In genomic region chr17:35708149-35708548, GRCh38 we compare ENCODE assay signal across 23 cellular contexts. TPM values are rescaled to one million over a fixed set of nuclear protein-coding genes. Genes with fewer than 3 reads are reported as not detected.
A peak's percentile ranks its signal among the peaks of the same experiment; 100 is the strongest.
DNase-seq lines count a peak whose midpoint lies in the region; ATAC-seq and TF ChIP-seq lines count a peak whose summit lies in the region.
"Had no signal": no experiment of that assay in that cellular context is flagged by ENCODE, and none has a peak within 500 bp of the region (broad histone marks: within the 10 kb centered on the region; RNA-seq: fewer than 3 reads in every experiment).

No MANE protein-coding gene starts in this region.

- no peak overlapping the region for H3K4me3 Mint-ChIP-seq in activated naive CD4-positive, alpha-beta T cell treated with anti-CD3 and anti-CD28 coated beads for 36 hours
- H3K4me3 Mint-ChIP-seq: CD8-positive, alpha-beta T cell; H9 had no signal

- POLR2A ChIA-PET in HEK293 (lab: Yijun Ruan, JAX) = no interaction called here

- H4K20me1 ChIP-seq in SU-DHL-6 (ENCODE audit: low read depth, low read length) = no peaks in the 10 kb centered on the region
- H4K20me1 ChIP-seq in osteoblast (ENCODE audit: insufficient read depth, low read length) = peaks cover 10% of the 10 kb centered on the region

- H3K27ac Mint-ChIP-seq in activated naive CD4-positive, alpha-beta T cell treated with anti-CD3 and anti-CD28 coated beads for 36 hours = no peak overlapping the region
- H3K27ac Mint-ChIP-seq: CD8-positive, alpha-beta T cell; H9 had no signal

- H3K9me3 Mint-ChIP-seq in activated naive CD4-positive, alpha-beta T cell treated with anti-CD3 and anti-CD28 coated beads for 36 hours = no peaks in the 10 kb centered on the region
- H3K9me3 Mint-ChIP-seq: CD8-positive, alpha-beta T cell; H9 had no signal

- intact Hi-C loops in activated naive CD4-positive, alpha-beta T cell treated with anti-CD3 and anti-CD28 coated beads for 36 hours (cut with micrococcal nuclease) = no loop called here
- intact Hi-C loops in stomach (cut with DNase I; ENCODE audit: low total_unique reads) = no loop called here

- no peaks in the 10 kb centered on the region; the same call in 1 of the 2 replicates for H3F3A ChIP-seq in SU-DHL-6 (ENCODE audit: insufficient read depth)

- H3K4me3 ChIP-seq in HEK293 (ENCODE audit: low read depth, low read length) (no peak overlapping the region), SU-DHL-6 (ENCODE audit: insufficient read depth, low read length, poor library complexity, severe bottlenecking) (no peak overlapping the region), osteoblast (ENCODE audit: insufficient read depth, low read length) (no peak overlapping the region), stomach (no peak overlapping the region)
- H3K4me3 ChIP-seq: adrenal gland, heart left ventricle, skin epidermis, upper lobe of right lung had no signal

- H3K4me2 ChIP-seq in SU-DHL-6 (ENCODE audit: low read depth, low read length, poor library complexity, severe bottlenecking) = peak overlapping the region; percentile 55
- H3K4me2 ChIP-seq in osteoblast (ENCODE audit: insufficient read depth, low read length) = no peak overlapping the region

- H3K4me1 Mint-ChIP-seq in activated naive CD4-positive, alpha-beta T cell treated with anti-CD3 and anti-CD28 coated beads for 36 hours (ENCODE audit: low read depth) = peaks cover 52% of the 10 kb centered on the region
- H3K4me1 Mint-ChIP-seq: H9 had no signal

- H3K27me3 Mint-ChIP-seq in activated naive CD4-positive, alpha-beta T cell treated with anti-CD3 and anti-CD28 coated beads for 36 hours (ENCODE audit: low read depth) = no peaks in the 10 kb centered on the region

- WGBS in stomach, 5 donors = 62 to 69% (median 65%) methylated on average over 3 of the region's 3 CpGs

- H2AFZ ChIP-seq in SU-DHL-6 (ENCODE audit: low read depth, low read length, severe bottlenecking) = no peak overlapping the region
- no peak overlapping the region for H2AFZ ChIP-seq in osteoblast (ENCODE audit: low read length)

- H3K79me2 ChIP-seq in SU-DHL-6 (ENCODE audit: insufficient read depth, low read length) (no peaks in the 10 kb centered on the region), osteoblast (ENCODE audit: insufficient read depth, low read length) (peaks cover 2% of the 10 kb centered on the region)

- H3K4me1 ChIP-seq in HEK293 (ENCODE audit: control insufficient read depth, insufficient read depth, low read length) (peaks cover 2% of the 10 kb centered on the region; the same call in 1 of the 2 replicates), osteoblast (ENCODE audit: insufficient read depth, low read length) (peaks cover 6% of the 10 kb centered on the region), stomach (peaks cover 11 to 42% (median 29%) of the 10 kb centered on the region in 4 donors)

- peaks cover 16% of the 10 kb centered on the region for H3K36me3 Mint-ChIP-seq in activated naive CD4-positive, alpha-beta T cell treated with anti-CD3 and anti-CD28 coated beads for 36 hours (ENCODE audit: low read depth)

- no peak for TF ChIP-seq POLR2A in stomach (IDR thresholded peaks at IDR 0.05)

- no peak for TF ChIP-seq CTCF in HEK293 (tag by site-specific recombination; IDR thresholded peaks at IDR 0.05)
- TF ChIP-seq CTCF in SU-DHL-6 (IDR thresholded peaks at IDR 0.05; ENCODE audit: insufficient read depth, low read length, poor library complexity, severe bottlenecking) = no peak
- no peak for TF ChIP-seq CTCF in osteoblast (IDR thresholded peaks at IDR 0.05; ENCODE audit: extremely low read depth, low read depth, low read length)
- no peak for TF ChIP-seq CTCF in stomach (IDR thresholded peaks at IDR 0.05)

- H3K27ac ChIP-seq in HEK293 (ENCODE audit: extremely low read depth, low read depth, low read length) (no peak overlapping the region), SU-DHL-6 (ENCODE audit: low read depth, low read length) (peak overlapping the region; percentile 65), osteoblast (ENCODE audit: low read depth, low read length) (peak overlapping the region; percentile 22), stomach (no peak overlapping the region)
- H3K27ac ChIP-seq: adrenal gland, skin epidermis, upper lobe of right lung had no signal

- TF ChIP-seq EP300 in stomach (IDR thresholded peaks at IDR 0.05) = no peak

- no peaks in the 10 kb centered on the region for H3K9me3 ChIP-seq in HEK293 (ENCODE audit: control insufficient read depth, insufficient read depth, low read depth, low read length)
- no peaks in the 10 kb centered on the region for H3K9me3 ChIP-seq in SU-DHL-6 (ENCODE audit: insufficient read depth, low read length)
- H3K9me3 ChIP-seq in osteoblast (ENCODE audit: low read depth, low read length) = no peaks in the 10 kb centered on the region
- H3K9me3 ChIP-seq in stomach = no peaks in the 10 kb centered on the region
- H3K9me3 ChIP-seq: adrenal gland, heart left ventricle, upper lobe of right lung had no signal

- CTCF ChIA-PET in activated naive CD4-positive, alpha-beta T cell treated with anti-CD3 and anti-CD28 coated beads for 36 hours (lab: Charles Lee) = interaction anchor here (0.7 to 0.9 kb wide), 2 partner anchors 39 to 127 kb away, joined by 3 to 7 read pairs; no protein-coding TSS in a partner anchor
- CTCF ChIA-PET in HEK293 (lab: Yijun Ruan, JAX) = interaction anchor here (1.0 to 1.6 kb wide), 4 partner anchors 20 to 56 kb away, joined by 3 to 9 read pairs (median 5); no protein-coding TSS in a partner anchor

- peaks cover 28 to 35% of the 10 kb centered on the region in 2 experiments for H3K36me3 ChIP-seq in HEK293 (ENCODE audit: control insufficient read depth in 2 of 2, insufficient read depth in 1 of 2, low read length in 2 of 2)
- H3K36me3 ChIP-seq in SU-DHL-6 (ENCODE audit: low read length) = 0 out of 2 replicates have a peak, but pooled peaks cover 3% of the 10 kb centered on the region
- peaks cover 21% of the 10 kb centered on the region for H3K36me3 ChIP-seq in osteoblast (ENCODE audit: insufficient read depth, low read length)
- peaks cover 14 to 52% (median 47%) of the 10 kb centered on the region in 4 donors for H3K36me3 ChIP-seq in stomach

- peak; percentile 24 for DNase-seq in activated naive CD4-positive, alpha-beta T cell treated with anti-CD3 and anti-CD28 coated beads for 36 hours
- no peak for DNase-seq in activated naive CD4-positive, alpha-beta T cell treated with Interleukin-2 at 50 U/mL for 16 hours
- DNase-seq in osteoblast (ENCODE audit: insufficient read length, low spot score, missing footprints) = no peak
- DNase-seq in NCI-H524 (lab: John Stamatoyannopoulos, UW) = no peak
- DNase-seq in stomach = no peak
- DNase-seq: activated CD4-positive, alpha-beta T cell treated with anti-CD3 and anti-CD28 coated beads, Interleukin-2, amount 50 U/mL, for 1 hour; adrenal gland; CD8-positive, alpha-beta T cell; H9; heart left ventricle; KG1; NCI-H1092; NCI-H2081 treated with DMSO at 0.1 percent for 48 hours; NCI-H526 treated with DMSO at 0.1 percent for 48 hours; stimulated activated CD4-positive, alpha-beta T cell treated with anti-CD3 and anti-CD28 coated beads, Interleukin-4, amount 100 ng/mL, for 1 hour; upper lobe of right lung had no signal

- H3K9ac ChIP-seq in SU-DHL-6 (ENCODE audit: low read length) = no peak overlapping the region

- H3K27me3 ChIP-seq in SU-DHL-6 (ENCODE audit: low read length) (no peaks in the 10 kb centered on the region), osteoblast (ENCODE audit: insufficient read depth, low read length) (no peaks in the 10 kb centered on the region), stomach (no peaks in the 10 kb centered on the region)
- H3K27me3 ChIP-seq: adrenal gland, heart left ventricle, upper lobe of right lung had no signal

- no peak for ATAC-seq in HG02588 (IDR thresholded peaks at IDR 0.05; ENCODE audit: unreplicated experiment)
- ATAC-seq: CD8-positive, alpha-beta T cell; heart left ventricle; upper lobe of right lung had no signal

- H3K9me2 ChIP-seq in SU-DHL-6 (replicated peaks; ENCODE audit: insufficient read depth, low read length) = no peaks in the 10 kb centered on the region

TF ChIP-seq in HEK293, 187 proteins besides CTCF, POLR2A, EP300 and RAD21 (continues in another document):
- TF ChIP-seq ZNF76 (tag by site-specific recombination; IDR thresholded peaks at IDR 0.05; ENCODE audit: borderline replicate concordance, low read depth) (no peak), FEZF1 (tag by site-specific recombination; IDR thresholded peaks at IDR 0.05) (no peak), ZNF391 (tag by site-specific recombination; IDR thresholded peaks at IDR 0.05; ENCODE audit: borderline replicate concordance, low read depth) (no peak), ZNF530 (tag by site-specific recombination; IDR thresholded peaks at IDR 0.05; ENCODE audit: low read depth) (no peak), ZFHX2 (tag by site-specific recombination; conservative IDR thresholded peaks at IDR 0.05) (peak; percentile 62), ZBTB48 (tag by site-specific recombination; IDR thresholded peaks at IDR 0.05) (no peak), ZNF335 (tag by site-specific recombination; conservative IDR thresholded peaks at IDR 0.05) (peak; percentile 53), EGR2 (tag by site-specific recombination; IDR thresholded peaks at IDR 0.05; ENCODE audit: low read depth) (peak; percentile 45; the same call in 1 of the 2 replicates), ZNF707 (tag by site-specific recombination; IDR thresholded peaks at IDR 0.05) (no peak)

RNA-seq across cellular contexts. Expression of gene RASL10B, which starts 23.3 kb away (rescaled TPM):
- 1 to 10 TPM in 1 of 2 experiments, under 1 TPM in 1; 0.96 to 1.1 TPM for total RNA-seq in activated naive CD4-positive, alpha-beta T cell treated with anti-CD3 and anti-CD28 coated beads for 36 hours
- total RNA-seq in osteoblast (2.7 and 4.0 TPM in 2 replicates), stomach (under 1 TPM in 3 of 5 donors, not detected in 2; 0.37 to 0.89 (median 0.43) TPM)
- 1 to 10 TPM in 1 of 3 donors, under 1 TPM in 2; 0.31 to 1.4 (median 0.75) TPM for polyA plus RNA-seq in stomach

RNA-seq across cellular contexts. Expression of gene GAS2L2, which starts 44.9 kb away (rescaled TPM):
- total RNA-seq in activated naive CD4-positive, alpha-beta T cell treated with anti-CD3 and anti-CD28 coated beads for 36 hours = under 1 TPM in 1 of 2 experiments, not detected in 1; 0.07 TPM
- total RNA-seq in osteoblast (not detected in 2 replicates), stomach (under 1 TPM in 1 of 5 donors, not detected in 4; under 0.01 TPM)
- under 1 TPM in 1 of 3 donors, not detected in 2; 0.05 TPM for polyA plus RNA-seq in stomach
- total RNA-seq: H9, upper lobe of right lung had no signal

RNA-seq across cellular contexts. Expression of gene C17orf50, which starts 52.5 kb away (rescaled TPM):
- not detected for total RNA-seq in activated naive CD4-positive, alpha-beta T cell treated with anti-CD3 and anti-CD28 coated beads for 36 hours
- total RNA-seq in osteoblast (not detected in 2 replicates), stomach (not detected)
- not detected for polyA plus RNA-seq in stomach
- total RNA-seq: CD8-positive, alpha-beta T cell; H9; heart left ventricle; HT-29; mononuclear cell; subcutaneous adipose tissue; upper lobe of right lung had no signal

Comparison
In these comparisons a context has a peak if more than half of its experiments do, and no peak if none do; other contexts are left out.
1. H3K27ac ChIP-seq: peak in SU-DHL-6 (single experiment) and osteoblast (single experiment); none in HEK293 (single experiment) and stomach (0 of 5).